18 cellular contexts compared by ENCODE assay signal in the genomic region with DNA sequence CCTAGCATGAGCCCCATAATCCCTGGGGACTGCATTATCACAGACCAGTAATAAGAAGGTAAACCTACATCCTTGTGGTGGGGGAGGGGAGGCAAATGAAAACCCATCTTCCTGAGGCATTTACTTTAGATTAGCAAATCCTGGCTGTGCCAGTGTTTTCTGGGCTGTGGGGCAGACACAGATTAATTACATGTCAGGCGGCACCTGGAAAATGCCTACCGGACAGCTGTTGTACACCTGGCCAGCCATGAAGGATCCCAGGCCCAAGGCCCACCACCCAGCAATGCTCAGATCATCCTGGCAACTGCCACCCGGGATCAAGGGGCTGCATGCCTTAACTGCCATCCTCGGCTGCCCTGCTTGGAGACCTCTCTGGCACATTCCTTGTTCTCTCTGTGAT. TPM values are rescaled to one million over a fixed set of nuclear protein-coding genes. Genes with fewer than 3 reads are reported as not detected.
A peak's percentile ranks its signal among the peaks of the same experiment; 100 is the strongest.
DNase-seq lines count a peak whose midpoint lies in the region; ATAC-seq, FAIRE-seq and TF ChIP-seq lines count a peak whose summit lies in the region.
"Had no signal": no experiment of that assay in that cellular context is flagged by ENCODE, and none has a peak within 500 bp of the region (broad histone marks: within the 10 kb centered on the region; RNA-seq: fewer than 3 reads in every experiment).

No MANE protein-coding gene starts in this region.

- H3K9me2 ChIP-seq in MM.1S (replicated peaks; ENCODE audit: insufficient read depth, low read length) = no peaks in the 10 kb centered on the region

- no peak for ATAC-seq in GM12878
- ATAC-seq in lung (ENCODE audit: insufficient read depth, low FRiP score) = no peak
- no peak for ATAC-seq in GM18870 (IDR thresholded peaks at IDR 0.05; ENCODE audit: unreplicated experiment)
- ATAC-seq in GM21825 (IDR thresholded peaks at IDR 0.05; ENCODE audit: unreplicated experiment) = no peak
- ATAC-seq: activated CD4-positive, alpha-beta T cell treated with anti-CD3 and anti-CD28 coated beads for 36 hours; activated naive CD4-positive, alpha-beta T cell treated with anti-CD3 and anti-CD28 coated beads, Interleukin-2, amount 50 U/mL, for 72 hours; stimulated activated naive CD8-positive, alpha-beta T cell treated with anti-CD3 and anti-CD28 coated beads, Interleukin-15, Interleukin-2, amounts not matched to agents 100 U/mL and 50 U/mL, for 24 hours had no signal

- H3K4me3 ChIP-seq in MM.1S (ENCODE audit: low read length) (no peak overlapping the region), GM12878 (no peak overlapping the region), lung (no peak overlapping the region), stomach smooth muscle (ENCODE audit: low read length in 2 of 2) (peak overlapping the region in 1 of 2 donors; percentile 40)
- H3K4me3 ChIP-seq: BLaER1, SJCRH30, spleen had no signal

- peaks cover 40% of the 10 kb centered on the region for H3K36me3 ChIP-seq in MM.1S (replicated peaks; ENCODE audit: insufficient read depth, low read length)
- H3K36me3 ChIP-seq in GM12878 (ENCODE audit: control insufficient read depth in 2 of 2, insufficient read depth in 2 of 2, low read length in 1 of 2) = peaks cover 26 to 49% of the 10 kb centered on the region in 2 experiments
- peaks cover 0 to 12% of the 10 kb centered on the region in 2 donors for H3K36me3 ChIP-seq in lung (ENCODE audit: control insufficient read depth in 2 of 2, insufficient read depth in 2 of 2, low read length in 2 of 2)
- peaks cover 0 to 5% of the 10 kb centered on the region in 2 donors for H3K36me3 ChIP-seq in stomach smooth muscle (ENCODE audit: control insufficient read depth in 2 of 2, insufficient read depth in 2 of 2, low read length in 2 of 2)
- H3K36me3 ChIP-seq: BLaER1 had no signal

- H3K4me1 ChIP-seq in MM.1S (ENCODE audit: low read length) (peaks cover 84% of the 10 kb centered on the region), GM12878 (ENCODE audit: control insufficient read depth, insufficient read depth, low read length) (peaks cover 7% of the 10 kb centered on the region), lung (ENCODE audit: control insufficient read depth in 2 of 2, insufficient read depth in 2 of 2, low read length in 2 of 2) (peaks cover 15 to 34% of the 10 kb centered on the region in 2 donors), stomach smooth muscle (ENCODE audit: control insufficient read depth, insufficient read depth, low read length) (peaks cover 75% of the 10 kb centered on the region)
- H3K4me1 ChIP-seq: BLaER1, SJCRH30 had no signal

- intact Hi-C loops in GM12878 (cut with micrococcal nuclease; ENCODE audit: unreplicated experiment) = no loop called here

- POLR2A ChIA-PET in GM12878 (lab: Charles Lee) = interaction anchor here (0.6 to 1.1 kb wide), 3 partner anchors 14 to 85 kb away, joined by 3 to 8 read pairs (median 3); no protein-coding TSS in a partner anchor

- peak overlapping the region; percentile 20; the same call in 1 of the 2 replicates for H3K9ac ChIP-seq in MM.1S (ENCODE audit: low read length)
- H3K9ac ChIP-seq in GM12878 (ENCODE audit: control insufficient read depth, insufficient read depth, low read length) = no peak overlapping the region
- H3K9ac ChIP-seq in stomach smooth muscle (ENCODE audit: low read length in 2 of 2) = peak overlapping the region in 1 of 2 donors; percentile 19
- H3K9ac ChIP-seq: BLaER1 had no signal

- SMC1A ChIA-PET in GM12878 (lab: Charles Lee; ENCODE audit: uncharacterized antibody, unreplicated experiment) = interaction anchor here (1.3 kb wide), 1 partner anchor 12 kb away, joined by 4 read pairs; no protein-coding TSS in a partner anchor

- RAD21 ChIA-PET in GM12878 (lab: Charles Lee; ENCODE audit: unreplicated experiment) = interaction anchor here (1.0 to 2.1 kb wide), 2 partner anchors 12 to 66 kb away, joined by 3 to 8 read pairs; no protein-coding TSS in a partner anchor

- H3K9me3 ChIP-seq in MM.1S (replicated peaks; ENCODE audit: insufficient read depth, low read length) (no peaks in the 10 kb centered on the region), GM12878 (replicated peaks; ENCODE audit: control insufficient read depth, insufficient read depth, low read length) (no peaks in the 10 kb centered on the region), lung (ENCODE audit: control insufficient read depth in 2 of 2, insufficient read depth in 1 of 2, low read length in 1 of 2) (no peaks in the 10 kb centered on the region), stomach smooth muscle (ENCODE audit: control insufficient read depth in 2 of 2, low read length in 2 of 2) (no peaks in the 10 kb centered on the region)
- H3K9me3 ChIP-seq: BLaER1, SJCRH30, spleen had no signal

- no peak for TF ChIP-seq RAD21 in GM12878 (IDR thresholded peaks at IDR 0.05; ENCODE audit: insufficient read depth, low read depth, low read length)

- H4K20me1 ChIP-seq in MM.1S (ENCODE audit: insufficient read depth, low read length) (peaks cover 87% of the 10 kb centered on the region), GM12878 (ENCODE audit: control insufficient read depth, insufficient read depth) (no peaks in the 10 kb centered on the region)
- H4K20me1 ChIP-seq: BLaER1 had no signal

- no peak for TF ChIP-seq EP300 in GM12878 (IDR thresholded peaks at IDR 0.05; ENCODE audit: borderline replicate concordance in 1 of 2, control insufficient read depth in 1 of 2, low read depth in 2 of 2, low read length in 2 of 2)

- in situ Hi-C loops in GM12878 (cut with MboI) = no loop called here

- no TSS peak for BruUV-seq in GM12878 (replicated peaks; lab: Mats Ljungman, UMichigan)

- DNase-seq in MM.1S (no peak), GM12878 (ENCODE audit: low read depth, low spot score) (no peak), lung (ENCODE audit: low spot score) (no peak), GM19239 (ENCODE audit: insufficient read length, low spot score) (no peak)
- DNase-seq: activated CD4-positive, alpha-beta T cell treated with anti-CD3 and anti-CD28 coated beads for 36 hours; DMS 273 treated with DMSO at 0.1 percent for 48 hours; effector CD8-positive, alpha-beta T cell; KG1; NCI-H1105; nucleus accumbens; SJCRH30; spleen; stimulated activated naive CD8-positive, alpha-beta T cell treated with anti-CD3 and anti-CD28 coated beads, Interleukin-15, Interleukin-2, amounts not matched to agents 100 U/mL and 50 U/mL, for 24 hours had no signal

- peak overlapping the region; percentile 22 for H3K4me2 ChIP-seq in MM.1S (ENCODE audit: low read depth, low read length)
- no peak overlapping the region for H3K4me2 ChIP-seq in GM12878 (ENCODE audit: control insufficient read depth, insufficient read depth)
- H3K4me2 ChIP-seq: BLaER1 had no signal

- peaks cover 95% of the 10 kb centered on the region for H3F3A ChIP-seq in MM.1S (ENCODE audit: insufficient read depth, low read length)

- peak overlapping the region; percentile 52; the same call in 1 of the 2 replicates for H3K27ac ChIP-seq in MM.1S (ENCODE audit: low read length)
- no peak overlapping the region for H3K27ac ChIP-seq in GM12878 (ENCODE audit: control insufficient read depth, insufficient read depth)
- peak overlapping the region; percentile 24 to 61 for H3K27ac ChIP-seq in lung (ENCODE audit: low read depth in 1 of 2, low read length in 1 of 2)
- peak overlapping the region; percentile 87 for H3K27ac ChIP-seq in stomach smooth muscle (ENCODE audit: low read length)
- H3K27ac ChIP-seq: BLaER1, SJCRH30 had no signal

- WGBS in GM12878 (ENCODE audit: insufficient coverage, insufficient replicate concordance, low lambda C conversion rate, missing lambda C conversion rate) = 98% methylated on average over 4 of the region's 4 CpGs
- 88 to 93% methylated on average over 4 of the region's 4 CpGs for WGBS in lung, 2 donors

- TF ChIP-seq CTCF in MM.1S (IDR thresholded peaks at IDR 0.05; ENCODE audit: low read length) = no peak
- no peak for TF ChIP-seq CTCF in GM12878 (IDR thresholded peaks at IDR 0.05 in 2 of 3, conservative IDR thresholded peaks at IDR 0.05 in 1 of 3; ENCODE audit: control insufficient read depth in 2 of 3, extremely low read depth in 1 of 3, insufficient read depth in 1 of 3, low read depth in 3 of 3, low read length in 3 of 3)
- TF ChIP-seq CTCF in lung (IDR thresholded peaks at IDR 0.05; ENCODE audit: control extremely low read depth, extremely low read depth) = no peak

- CTCF ChIA-PET in GM12878 (lab: Yijun Ruan, JAX) = interaction anchor here (0.9 to 1.1 kb wide), 2 partner anchors 24 to 32 kb away, joined by 3 to 5 read pairs; no protein-coding TSS in a partner anchor

- H2AFZ ChIP-seq in MM.1S (ENCODE audit: low read length) (no peak overlapping the region), GM12878 (ENCODE audit: control insufficient read depth, low read depth, low read length) (no peak overlapping the region)

- FAIRE-seq in GM12878 (lab: Jason Lieb, UNC) = no peak
- no peak for FAIRE-seq in GM19239 (lab: Jason Lieb, UNC)

- H3K79me2 ChIP-seq in MM.1S (ENCODE audit: low read length) (peaks cover 99% of the 10 kb centered on the region), GM12878 (ENCODE audit: control insufficient read depth, insufficient read depth, low read length) (peaks cover 61% of the 10 kb centered on the region)

- TF ChIP-seq POLR2A in GM12878 (IDR thresholded peaks at IDR 0.05; ENCODE audit: low read depth, low read length) = no peak

- H3K27me3 ChIP-seq in MM.1S (replicated peaks; ENCODE audit: insufficient read depth, low read length) = no peaks in the 10 kb centered on the region
- no peaks in the 10 kb centered on the region for H3K27me3 ChIP-seq in GM12878 (replicated peaks in 1 of 2; ENCODE audit: control insufficient read depth in 2 of 2, insufficient read depth in 2 of 2, low read length in 1 of 2)
- no peaks in the 10 kb centered on the region for H3K27me3 ChIP-seq in lung (ENCODE audit: control insufficient read depth, insufficient read depth)
- H3K27me3 ChIP-seq in stomach smooth muscle (ENCODE audit: control insufficient read depth in 1 of 2, insufficient read depth in 2 of 2, low read length in 2 of 2) = no peaks in the 10 kb centered on the region
- H3K27me3 ChIP-seq: BLaER1, SJCRH30 had no signal

RNA-seq across cellular contexts. Expression of a gene that starts 59.1 kb away (rescaled TPM):
- 30.0 and 31.2 TPM in 2 replicates for total RNA-seq in GM12878 (2013; cell fraction: nucleolus; rRNA removed)
- total RNA-seq in GM12878 (2014; rRNA removed) = 5.6 and 8.3 TPM in 2 replicates
- 8.8 and 9.4 TPM in 2 replicates for total RNA-seq in GM12878 (2014; rRNA removed; fragmentation: Illumina TruSeq; extraction: Trizol)
- 7.1 and 7.3 TPM in 2 replicates for total RNA-seq in GM12878 (2021)
- 1.9 TPM for polyA plus RNA-seq in GM12878 (2011; ENCODE audit: low read depth)
- 7.4 and 13.0 TPM in 2 replicates for polyA plus RNA-seq in GM12878 (2011; rRNA removed)
- polyA plus RNA-seq in GM12878 (2011; cell fraction: cytosol; rRNA removed) = 2.5 and 2.9 TPM in 2 replicates
- polyA plus RNA-seq in GM12878 (2011; cell fraction: nucleus; rRNA removed) = 7.4 and 8.6 TPM in 2 replicates
- polyA plus RNA-seq in GM12878 (2012) = 3.0 and 5.1 TPM in 2 replicates
- 7.2 and 8.3 TPM in 2 replicates for polyA plus RNA-seq in GM12878 (2014; fragmentation: Illumina TruSeq; extraction: Trizol)
- polyA plus RNA-seq in GM12878 (2014; fragmentation: Nextera tagmentation; extraction: Ambion mirVana) = 1 to 10 TPM; 1.9 to 2.2 TPM
- polyA plus RNA-seq in GM12878 (2014; rRNA removed) = 3.2 and 4.2 TPM in 2 replicates
- polyA plus RNA-seq in GM12878 (2016; fragmentation: Nextera tagmentation; extraction: Ambion mirVana) = 1 to 10 TPM; 7.4 to 8.0 TPM
- 5.9 and 9.2 TPM in 2 replicates for polyA minus RNA-seq in GM12878 (2011; rRNA and poly(A)+ RNA removed)
- polyA minus RNA-seq in GM12878 (2011; cell fraction: cytosol; rRNA and poly(A)+ RNA removed) = 2.7 and 4.3 TPM in 2 replicates
- polyA minus RNA-seq in GM12878 (2011; cell fraction: nucleus; rRNA and poly(A)+ RNA removed) = 2.4 and 5.4 TPM in 2 replicates
- total RNA-seq in lung = 10 to 100 TPM; 18.3 to 27.4 TPM
- polyA plus RNA-seq in lung = 1 to 10 TPM; 6.8 to 7.5 TPM

RNA-seq across cellular contexts. Expression of a gene that starts 59.5 kb away (rescaled TPM):
- 322 and 349 TPM in 2 replicates for total RNA-seq in GM12878 (2013; cell fraction: nucleolus; rRNA removed)
- total RNA-seq in GM12878 (2014; rRNA removed) (99.6 and 121 TPM in 2 replicates), GM12878 (2014; rRNA removed; fragmentation: Illumina TruSeq; extraction: Trizol) (115 and 120 TPM in 2 replicates), GM12878 (2021) (107 TPM in 2 replicates), lung (100 to 1,000 TPM in 1 of 2 donors, 10 to 100 TPM in 1; 83.0 to 111 TPM)
- polyA plus RNA-seq in GM12878 (2011; ENCODE audit: low read depth) = 41.0 TPM
- polyA plus RNA-seq in GM12878 (2011; rRNA removed) (63.3 and 66.4 TPM in 2 replicates), GM12878 (2014; fragmentation: Illumina TruSeq; extraction: Trizol) (91.5 and 109 TPM in 2 replicates), GM12878 (2014; fragmentation: Nextera tagmentation; extraction: Ambion mirVana) (10 to 100 TPM; 34.2 to 53.6 TPM), GM12878 (2014; rRNA removed) (45.4 and 50.3 TPM in 2 replicates), GM12878 (2016; fragmentation: Nextera tagmentation; extraction: Ambion mirVana) (10 to 100 TPM; 85.8 to 97.5 TPM), lung (10 to 100 TPM in 1 of 2 donors, 1 to 10 TPM in 1; 9.3 to 24.1 TPM)
- polyA plus RNA-seq in GM12878 (2011; cell fraction: cytosol; rRNA removed) = 39.5 and 46.7 TPM in 2 replicates
- 79.0 and 87.0 TPM in 2 replicates for polyA plus RNA-seq in GM12878 (2011; cell fraction: nucleus; rRNA removed)
- 34.3 and 59.6 TPM in 2 replicates for polyA plus RNA-seq in GM12878 (2012)
- 168 and 259 TPM in 2 replicates for polyA minus RNA-seq in GM12878 (2011; rRNA and poly(A)+ RNA removed)
- polyA minus RNA-seq in GM12878 (2011; cell fraction: cytosol; rRNA and poly(A)+ RNA removed) = 57.7 and 59.8 TPM in 2 replicates
- polyA minus RNA-seq in GM12878 (2011; cell fraction: nucleus; rRNA and poly(A)+ RNA removed) = 151 and 195 TPM in 2 replicates
